24 cellular contexts compared by ENCODE assay signal in the genomic region with DNA sequence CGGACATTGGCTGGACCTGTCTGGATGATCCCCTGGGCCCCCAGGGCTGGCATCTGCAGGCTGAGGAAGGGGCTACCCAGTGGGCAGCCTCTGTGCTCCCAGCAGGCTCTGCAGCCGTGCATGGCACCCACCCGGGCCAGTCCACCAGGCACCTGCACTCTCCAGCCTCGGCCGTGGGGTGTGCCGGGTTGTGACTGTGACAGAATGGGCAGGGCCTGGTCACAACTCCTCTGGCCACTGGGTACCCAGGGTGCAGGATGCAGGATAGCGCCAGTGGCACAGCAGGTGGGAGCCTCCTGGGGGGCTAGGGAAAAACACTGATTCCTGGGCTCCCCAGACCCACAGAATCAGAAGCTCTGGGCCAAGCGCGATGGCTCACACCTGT. TPM values are rescaled to one million over a fixed set of nuclear protein-coding genes. Genes with fewer than 3 reads are reported as not detected.
DNase-seq lines count a peak whose midpoint lies in the region; ATAC-seq, FAIRE-seq and TF ChIP-seq lines count a peak whose summit lies in the region.
"Had no signal": no experiment of that assay in that cellular context is flagged by ENCODE, and none has a peak within 500 bp of the region (broad histone marks: within the 10 kb centered on the region; RNA-seq: fewer than 3 reads in every experiment).

No MANE protein-coding gene starts in this region.

- POLR2A ChIA-PET in PC-3 (lab: Charles Lee; ENCODE audit: unreplicated experiment), result no interaction called here

- no peak overlapping the region for H3K4me3 Mint-ChIP-seq in activated naive CD8-positive, alpha-beta T cell treated with anti-CD3 and anti-CD28 coated beads for 36 hours
- no peak overlapping the region for H3K4me3 Mint-ChIP-seq in activated naive CD8-positive, alpha-beta T cell treated with anti-CD3 and anti-CD28 coated beads, Interleukin-2, amount 50 U/mL, for 24 hours
- no peak overlapping the region for H3K4me3 Mint-ChIP-seq in effector memory CD8-positive, alpha-beta T cell

- no peaks in the 10 kb centered on the region for H3K79me2 ChIP-seq in PC-3 (ENCODE audit: low read length)
- H3K79me2 ChIP-seq in smooth muscle cell (ENCODE audit: low read depth), result no peaks in the 10 kb centered on the region

- no peaks in the 10 kb centered on the region for H3K9me2 ChIP-seq in PC-3 (replicated peaks; ENCODE audit: low read length)

- intact Hi-C loops in PC-3 (cut with micrococcal nuclease), result no loop called here

- TF ChIP-seq CTCF in PC-3 (conservative IDR thresholded peaks at IDR 0.05; ENCODE audit: low read depth, low read length), result no peak
- TF ChIP-seq CTCF in smooth muscle cell (IDR thresholded peaks at IDR 0.05; ENCODE audit: borderline replicate concordance, insufficient read depth, poor library complexity, severe bottlenecking), result no peak

- no peaks in the 10 kb centered on the region for H3K36me3 Mint-ChIP-seq in activated naive CD8-positive, alpha-beta T cell treated with anti-CD3 and anti-CD28 coated beads for 36 hours
- no peaks in the 10 kb centered on the region for H3K36me3 Mint-ChIP-seq in activated naive CD8-positive, alpha-beta T cell treated with anti-CD3 and anti-CD28 coated beads, Interleukin-2, amount 50 U/mL, for 24 hours (ENCODE audit: low read depth)
- peaks cover 58% of the 10 kb centered on the region for H3K36me3 Mint-ChIP-seq in effector memory CD8-positive, alpha-beta T cell (ENCODE audit: insufficient read depth)
- H3K36me3 Mint-ChIP-seq: CD8-positive, alpha-beta memory T cell had no signal

- H2AFZ ChIP-seq in PC-3 (ENCODE audit: low read length) (no peak overlapping the region), smooth muscle cell (ENCODE audit: low read depth) (no peak overlapping the region)

- H4K20me1 ChIP-seq in PC-3 (ENCODE audit: low read length) (no peaks in the 10 kb centered on the region), smooth muscle cell (ENCODE audit: low read depth) (no peaks in the 10 kb centered on the region)

- 96% methylated on average over 9 of the region's 9 CpGs for WGBS in smooth muscle cell (ENCODE audit: low lambda C conversion rate)

- H3K9me3 Mint-ChIP-seq in activated naive CD8-positive, alpha-beta T cell treated with anti-CD3 and anti-CD28 coated beads for 36 hours, result no peaks in the 10 kb centered on the region
- no peaks in the 10 kb centered on the region for H3K9me3 Mint-ChIP-seq in activated naive CD8-positive, alpha-beta T cell treated with anti-CD3 and anti-CD28 coated beads, Interleukin-2, amount 50 U/mL, for 24 hours
- no peaks in the 10 kb centered on the region for H3K9me3 Mint-ChIP-seq in effector memory CD8-positive, alpha-beta T cell
- H3K9me3 Mint-ChIP-seq: CD8-positive, alpha-beta memory T cell had no signal

- H3K27ac ChIP-seq in PC-3 (ENCODE audit: low read length) (no peak overlapping the region), smooth muscle cell (ENCODE audit: low read depth) (peak overlapping the region; percentile 66)
- H3K27ac ChIP-seq: C4-2B had no signal

- H3K27me3 ChIP-seq in PC-3 (ENCODE audit: low read length), result no peaks in the 10 kb centered on the region
- no peaks in the 10 kb centered on the region for H3K27me3 ChIP-seq in smooth muscle cell (ENCODE audit: low read depth)

- H3K4me3 ChIP-seq in PC-3 (ENCODE audit: low read length) (no peak overlapping the region), smooth muscle cell (no peak overlapping the region)
- H3K4me3 ChIP-seq: HAP-1 had no signal

- H3K27me3 Mint-ChIP-seq in activated naive CD8-positive, alpha-beta T cell treated with anti-CD3 and anti-CD28 coated beads for 36 hours, result no peaks in the 10 kb centered on the region
- H3K27me3 Mint-ChIP-seq in activated naive CD8-positive, alpha-beta T cell treated with anti-CD3 and anti-CD28 coated beads, Interleukin-2, amount 50 U/mL, for 24 hours, result no peaks in the 10 kb centered on the region
- H3K27me3 Mint-ChIP-seq in effector memory CD8-positive, alpha-beta T cell, result peaks cover 0 to 11% of the 10 kb centered on the region in 2 donors

- peaks cover 11% of the 10 kb centered on the region for H3K4me1 Mint-ChIP-seq in activated naive CD8-positive, alpha-beta T cell treated with anti-CD3 and anti-CD28 coated beads for 36 hours
- H3K4me1 Mint-ChIP-seq in activated naive CD8-positive, alpha-beta T cell treated with anti-CD3 and anti-CD28 coated beads, Interleukin-2, amount 50 U/mL, for 24 hours, result peaks cover 7% of the 10 kb centered on the region
- H3K4me1 Mint-ChIP-seq in effector memory CD8-positive, alpha-beta T cell (ENCODE audit: low read depth in 2 of 2), result peaks cover 5 to 8% of the 10 kb centered on the region in 2 donors

- no TSS peak for BruUV-seq in PC-3 (replicated peaks; lab: Mats Ljungman, UMichigan)

- DNase-seq in activated naive CD8-positive, alpha-beta T cell treated with anti-CD3 and anti-CD28 coated beads for 36 hours, result no peak
- DNase-seq in activated naive CD8-positive, alpha-beta T cell treated with anti-CD3 and anti-CD28 coated beads, Interleukin-2, amount 50 U/mL, for 24 hours, result no peak
- DNase-seq in PC-3 (no peak), smooth muscle cell (lab: John Stamatoyannopoulos, UW; ENCODE audit: unreplicated experiment) (no peak), GM12892 (ENCODE audit: insufficient read length) (no peak), HTR-8/SVneo (ENCODE audit: insufficient read length, low spot score) (no peak), DMS153 (lab: John Stamatoyannopoulos, UW) (no peak)
- no peak for DNase-seq in effector memory CD8-positive, alpha-beta T cell
- DNase-seq: 8988T; Calu3; CD8-positive, alpha-beta memory T cell; DMS53; NCI-H1105; NCI-H146; NCI-H2029 treated with DMSO at 0.1 percent for 48 hours; NCI-H345; NCI-H524; NCI-H82; Right ventricle myocardium superior had no signal

- H3K36me3 ChIP-seq in PC-3 (ENCODE audit: low read depth, low read length), result no peaks in the 10 kb centered on the region
- no peaks in the 10 kb centered on the region for H3K36me3 ChIP-seq in smooth muscle cell (ENCODE audit: low read depth)
- H3K36me3 ChIP-seq: HAP-1 had no signal

- ATAC-seq in activated naive CD8-positive, alpha-beta T cell treated with anti-CD3 and anti-CD28 coated beads, Interleukin-2, amount 50 U/mL, for 24 hours, result no peak
- 0 out of 2 replicates have a peak, but pooled peaks have one; percentile 4 for ATAC-seq in PC-3
- ATAC-seq in effector memory CD8-positive, alpha-beta T cell (replicated peaks), result no peak

- H3K9me3 ChIP-seq in PC-3 (ENCODE audit: low read length) (no peaks in the 10 kb centered on the region), smooth muscle cell (replicated peaks; ENCODE audit: low read depth) (no peaks in the 10 kb centered on the region)
- H3K9me3 ChIP-seq: HAP-1 had no signal

- TF ChIP-seq POLR2A in GM12892 (IDR thresholded peaks at IDR 0.05; ENCODE audit: low read depth, low read length), result no peak

- CTCF ChIA-PET in PC-3 (lab: Charles Lee), result no interaction called here

- H3F3A ChIP-seq in PC-3 (ENCODE audit: low read length, unreplicated experiment) (no peaks in the 10 kb centered on the region), smooth muscle cell (ENCODE audit: low read depth) (no peaks in the 10 kb centered on the region)

- H3K4me2 ChIP-seq in PC-3 (ENCODE audit: low read length) (no peak overlapping the region), smooth muscle cell (no peak overlapping the region)

- FAIRE-seq in GM12892 (lab: Jason Lieb, UNC) (no peak), HTR-8/SVneo (lab: Jason Lieb, UNC) (no peak)
- FAIRE-seq: RCC 7860 had no signal

- H3K4me1 ChIP-seq in PC-3 (ENCODE audit: insufficient read depth, low read length), result peaks cover 8% of the 10 kb centered on the region
- peaks cover 5% of the 10 kb centered on the region for H3K4me1 ChIP-seq in smooth muscle cell (ENCODE audit: low read depth)
- H3K4me1 ChIP-seq: HAP-1 had no signal

- no peak overlapping the region for H3K9ac ChIP-seq in PC-3 (ENCODE audit: low read length)
- no peak overlapping the region for H3K9ac ChIP-seq in smooth muscle cell (ENCODE audit: low read depth)

- H3K27ac Mint-ChIP-seq in activated naive CD8-positive, alpha-beta T cell treated with anti-CD3 and anti-CD28 coated beads for 36 hours, result peak overlapping the region; percentile 2
- H3K27ac Mint-ChIP-seq in activated naive CD8-positive, alpha-beta T cell treated with anti-CD3 and anti-CD28 coated beads, Interleukin-2, amount 50 U/mL, for 24 hours, result no peak overlapping the region
- peak overlapping the region; percentile 22 to 69 for H3K27ac Mint-ChIP-seq in effector memory CD8-positive, alpha-beta T cell

RNA-seq across cellular contexts. Expression of a gene that starts 10.0 kb away (rescaled TPM):
- 1 to 10 TPM in 1 of 2 experiments, under 1 TPM in 1; 0.82 to 1.5 TPM for total RNA-seq in activated naive CD8-positive, alpha-beta T cell treated with anti-CD3 and anti-CD28 coated beads for 36 hours
- 6.6 and 8.6 TPM in 2 replicates for total RNA-seq in PC-3 (2014; rRNA removed)
- 3.8 TPM in 1 of 2 replicates, not detected in the other for total RNA-seq in smooth muscle cell
- 4.3 and 6.4 TPM in 2 replicates for polyA plus RNA-seq in smooth muscle cell
- 0.87 TPM for polyA plus RNA-seq in GM12892 (2012; ENCODE audit: missing spikeins)
- total RNA-seq: HT1080, OCI-LY7 had no signal

RNA-seq across cellular contexts. Expression of a gene that starts 37.1 kb away (rescaled TPM):
- 1 to 10 TPM; 6.5 to 7.3 TPM for total RNA-seq in activated naive CD8-positive, alpha-beta T cell treated with anti-CD3 and anti-CD28 coated beads for 36 hours
- total RNA-seq in PC-3 (2014; rRNA removed), result 41.6 and 53.4 TPM in 2 replicates
- 47.9 and 67.2 TPM in 2 replicates for total RNA-seq in smooth muscle cell
- 34.4 and 40.8 TPM in 2 replicates for polyA plus RNA-seq in smooth muscle cell
- 0.72 TPM for polyA plus RNA-seq in GM12892 (2012; ENCODE audit: missing spikeins)
- total RNA-seq: OCI-LY7 had no signal

RNA-seq across cellular contexts. Expression of a gene that starts 43.6 kb away (rescaled TPM):
- 10 to 100 TPM; 12.3 to 12.4 TPM for total RNA-seq in activated naive CD8-positive, alpha-beta T cell treated with anti-CD3 and anti-CD28 coated beads for 36 hours
- total RNA-seq in PC-3 (2014; rRNA removed) (10.2 and 22.9 TPM in 2 replicates), smooth muscle cell (5.5 and 9.8 TPM in 2 replicates)
- 19.2 and 35.2 TPM in 2 replicates for polyA plus RNA-seq in smooth muscle cell
- 3.9 TPM for polyA plus RNA-seq in GM12892 (2012; ENCODE audit: missing spikeins)

RNA-seq across cellular contexts. Expression of a gene that starts 56.7 kb away (rescaled TPM):
- total RNA-seq in activated naive CD8-positive, alpha-beta T cell treated with anti-CD3 and anti-CD28 coated beads for 36 hours, result 10 to 100 TPM; 67.8 to 68.5 TPM
- total RNA-seq in PC-3 (2014; rRNA removed) (217 and 291 TPM in 2 replicates), smooth muscle cell (40.7 and 55.6 TPM in 2 replicates)
- polyA plus RNA-seq in smooth muscle cell, result 22.3 and 40.0 TPM in 2 replicates
- polyA plus RNA-seq in GM12892 (2012; ENCODE audit: missing spikeins), result 25.4 TPM
